ENCODE assay signal across 14 cellular contexts in genomic region chr9:95128177-95128524, GRCh38.
"Had no signal": no experiment of that assay in that cellular context is flagged by ENCODE, and none has a peak within 500 bp of the region (broad histone marks: within the 10 kb centered on the region; RNA-seq: fewer than 3 reads in every experiment).

No MANE protein-coding gene starts in this region.

- H3K36me3 ChIP-seq: esophagus squamous epithelium, heart left ventricle, left lung, neural progenitor cell, tibial artery, upper lobe of left lung had no signal

- H3K9ac ChIP-seq: neural progenitor cell had no signal

- H3K79me2 ChIP-seq: hepatocyte had no signal

- H3K9me3 Mint-ChIP-seq: effector memory CD8-positive, alpha-beta T cell; naive thymus-derived CD4-positive, alpha-beta T cell; nephron; neural progenitor cell; stimulated activated effector memory CD8-positive, alpha-beta T cell treated with anti-CD3 and anti-CD28 coated beads, Interleukin-12 subunit alpha, Interleukin-12 subunit beta, amount 100 ng/mL, for 72 hours had no signal

- H3K4me1 Mint-ChIP-seq: stimulated activated effector memory CD8-positive, alpha-beta T cell treated with anti-CD3 and anti-CD28 coated beads, Interleukin-12 subunit alpha, Interleukin-12 subunit beta, amount 100 ng/mL, for 72 hours had no signal

- H3K27me3 Mint-ChIP-seq: effector memory CD8-positive, alpha-beta T cell; naive thymus-derived CD4-positive, alpha-beta T cell had no signal

- H3K9me3 ChIP-seq: esophagus squamous epithelium, gastroesophageal sphincter, heart left ventricle, left lung, testis, tibial artery, upper lobe of left lung had no signal

- H2AFZ ChIP-seq: hepatocyte had no signal

- H3K4me3 ChIP-seq: hepatocyte had no signal

- H3K27me3 ChIP-seq: esophagus squamous epithelium, gastroesophageal sphincter, heart left ventricle, hepatocyte, left lung, neural progenitor cell, testis, tibial artery, upper lobe of left lung had no signal

- H3K27ac Mint-ChIP-seq: effector memory CD8-positive, alpha-beta T cell; naive thymus-derived CD4-positive, alpha-beta T cell; neural progenitor cell; stimulated activated effector memory CD8-positive, alpha-beta T cell treated with anti-CD3 and anti-CD28 coated beads, Interleukin-12 subunit alpha, Interleukin-12 subunit beta, amount 100 ng/mL, for 72 hours had no signal

- H3K4me3 Mint-ChIP-seq: effector memory CD8-positive, alpha-beta T cell; stimulated activated effector memory CD8-positive, alpha-beta T cell treated with anti-CD3 and anti-CD28 coated beads, Interleukin-12 subunit alpha, Interleukin-12 subunit beta, amount 100 ng/mL, for 72 hours had no signal

- DNase-seq: cortex of kidney had no signal

- H3K27ac ChIP-seq: hepatocyte, left lung, neural progenitor cell, upper lobe of left lung had no signal
